10 cellular contexts compared by ENCODE assay signal in the genomic region with DNA sequence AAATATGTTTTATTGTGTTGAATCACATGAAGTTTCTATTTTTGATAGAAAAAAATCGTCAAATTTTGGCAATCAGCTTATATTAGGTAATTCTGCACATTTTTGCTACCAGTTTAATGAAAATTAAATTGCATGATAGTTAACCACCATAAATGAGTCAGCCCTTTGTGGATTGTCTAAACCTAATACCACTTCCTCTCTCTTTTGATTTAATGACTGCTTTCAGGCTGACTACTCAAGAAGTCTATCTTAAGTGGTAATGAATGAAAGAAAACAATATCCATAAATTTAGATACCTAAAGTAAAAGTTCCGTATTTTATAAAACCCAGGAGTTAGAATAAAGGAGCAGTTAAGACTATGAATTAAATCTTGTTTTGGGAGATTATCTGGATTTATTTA.
DNase-seq lines count a peak whose midpoint lies in the region; ATAC-seq and TF ChIP-seq lines count a peak whose summit lies in the region.
"Had no signal": no experiment of that assay in that cellular context is flagged by ENCODE, and none has a peak within 500 bp of the region (broad histone marks: within the 10 kb centered on the region; RNA-seq: fewer than 3 reads in every experiment).

No MANE protein-coding gene starts in this region.

- ATAC-seq in CD4-positive, CD25-positive, alpha-beta regulatory T cell (ENCODE audit: low read depth in 2 of 2): no peak
- ATAC-seq in GM19452 (IDR thresholded peaks at IDR 0.05; ENCODE audit: unreplicated experiment): peak; percentile 79

- H3K27me3 ChIP-seq in CD4-positive, CD25-positive, alpha-beta regulatory T cell (ENCODE audit: control insufficient read depth, insufficient read depth, low read length): no peaks in the 10 kb centered on the region

- H3K4me3 ChIP-seq in CD4-positive, CD25-positive, alpha-beta regulatory T cell (ENCODE audit: low read depth, low read length): no peak overlapping the region
- H3K4me3 ChIP-seq in epithelial cell of esophagus (ENCODE audit: low read length): no peak overlapping the region

- no peak overlapping the region for H3K27ac ChIP-seq in CD4-positive, CD25-positive, alpha-beta regulatory T cell (ENCODE audit: insufficient read depth, low read length, poor library complexity, severe bottlenecking)

- H3K9me3 Mint-ChIP-seq in CD4-positive, CD25-positive, alpha-beta regulatory T cell: peaks cover 0 to 3% (median 0%) of the 10 kb centered on the region in 7 donors

- no peaks in the 10 kb centered on the region for H3K27me3 Mint-ChIP-seq in CD4-positive, CD25-positive, alpha-beta regulatory T cell

- H3K36me3 Mint-ChIP-seq in CD4-positive, CD25-positive, alpha-beta regulatory T cell: peaks cover 5% of the 10 kb centered on the region
- H3K36me3 Mint-ChIP-seq: activated naive CD4-positive, alpha-beta T cell treated with anti-CD3 and anti-CD28 coated beads, Interleukin-2, amount 50 U/mL, for 72 hours had no signal

- H3K4me1 Mint-ChIP-seq in CD4-positive, CD25-positive, alpha-beta regulatory T cell: peaks cover 0 to 8% (median 5%) of the 10 kb centered on the region in 4 donors

- DNase-seq in CD4-positive, CD25-positive, alpha-beta regulatory T cell: peak in 2 of 3 donors; percentile 1 to 45
- DNase-seq in NCI-H69 (lab: John Stamatoyannopoulos, UW): peak; percentile 46
- peak; percentile 33 for DNase-seq in epithelial cell of esophagus (ENCODE audit: low read depth)
- no peak for DNase-seq in cortex of kidney (lab: John Stamatoyannopoulos, UW)
- no peak for DNase-seq in DMS79 treated with DMSO at 0.1 percent for 48 hours (lab: John Stamatoyannopoulos, UW)
- no peak for DNase-seq in cardiac septum (ENCODE audit: low spot score)
- DNase-seq in Ammon's horn (ENCODE audit: low spot score): no peak
- DNase-seq: COR-L47 had no signal

- no peaks in the 10 kb centered on the region for H3K4me1 ChIP-seq in CD4-positive, CD25-positive, alpha-beta regulatory T cell (ENCODE audit: control insufficient read depth, insufficient read depth, low read length, poor library complexity, severe bottlenecking)

- no peaks in the 10 kb centered on the region for H3K36me3 ChIP-seq in CD4-positive, CD25-positive, alpha-beta regulatory T cell (ENCODE audit: control insufficient read depth, insufficient read depth, low read length)

- no peak overlapping the region for H3K4me3 Mint-ChIP-seq in CD4-positive, CD25-positive, alpha-beta regulatory T cell

- intact Hi-C loops in cardiac septum (cut with DNase I): no loop called here

- no peak for TF ChIP-seq CTCF in epithelial cell of esophagus (IDR thresholded peaks at IDR 0.05; ENCODE audit: insufficient read depth, low read depth, low read length, missing control alignments)

- H3K9me3 ChIP-seq in CD4-positive, CD25-positive, alpha-beta regulatory T cell (ENCODE audit: control insufficient read depth in 2 of 2, low read length in 2 of 2): no peaks in the 10 kb centered on the region

- H3K27ac Mint-ChIP-seq in CD4-positive, CD25-positive, alpha-beta regulatory T cell: peak overlapping the region in 1 of 3 donors; percentile 16
- H3K27ac Mint-ChIP-seq: activated naive CD4-positive, alpha-beta T cell treated with anti-CD3 and anti-CD28 coated beads, Interleukin-2, amount 50 U/mL, for 72 hours had no signal

Comparison
In these comparisons a context has a peak if more than half of its experiments do, and no peak if none do; other contexts are left out.
1. DNase-seq: peak in CD4-positive, CD25-positive, alpha-beta regulatory T cell (2 of 3), NCI-H69 (single experiment) and epithelial cell of esophagus (single experiment); none in cortex of kidney (single experiment), DMS79 treated with DMSO at 0.1 percent for 48 hours (single experiment), cardiac septum (single experiment) and Ammon's horn (single experiment).